ENCODE assay signal across 14 cellular contexts in the genomic region with DNA sequence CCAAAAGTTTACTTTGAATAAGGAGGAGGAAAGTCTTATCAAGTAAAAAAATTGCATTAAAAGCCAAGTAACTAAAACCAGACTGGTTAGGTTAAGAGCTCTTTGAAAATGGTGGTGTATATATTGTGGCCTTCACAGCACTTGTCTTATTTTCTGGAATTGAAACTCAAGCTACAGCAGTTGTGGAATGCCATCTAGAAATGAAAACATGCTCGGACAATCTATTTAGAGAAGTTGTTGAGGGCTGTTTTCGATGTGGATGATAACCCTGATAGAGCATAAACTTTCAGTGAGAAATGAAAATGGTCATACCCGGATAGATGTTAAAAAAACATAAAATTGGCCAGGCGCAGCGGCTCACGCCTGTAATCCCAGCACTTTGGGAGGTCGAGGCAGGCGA.
"Had no signal": no experiment of that assay in that cellular context is flagged by ENCODE, and none has a peak within 500 bp of the region (broad histone marks: within the 10 kb centered on the region; RNA-seq: fewer than 3 reads in every experiment).

No MANE protein-coding gene starts in this region.

- H3K27ac Mint-ChIP-seq: activated CD4-positive, alpha-beta memory T cell treated with anti-CD3 and anti-CD28 coated beads for 36 hours; T-helper 17 cell had no signal

- H3K27me3 Mint-ChIP-seq: activated CD4-positive, alpha-beta memory T cell treated with anti-CD3 and anti-CD28 coated beads for 36 hours; stimulated activated naive CD8-positive, alpha-beta T cell treated with anti-CD3 and anti-CD28 coated beads, Interleukin-15, amount 100 ng/mL, for 72 hours; T-helper 17 cell had no signal

- H3K27me3 ChIP-seq: cardiac muscle cell, foreskin keratinocyte, sigmoid colon, testis, uterus had no signal

- DNase-seq: activated CD4-positive, alpha-beta memory T cell treated with anti-CD3 and anti-CD28 coated beads for 36 hours; activated CD4-positive, alpha-beta T cell treated with anti-CD3 and anti-CD28 coated beads for 1 hour; activated gamma-delta T cell treated with Interleukin-2 at 50 U/mL for 16 hours; activated T-cell treated with anti-CD3 and anti-CD28 coated beads, Interleukin-2, amount 50 U/mL, for 48 hours; foreskin keratinocyte; head of caudate nucleus; left colon; sigmoid colon; stimulated activated CD4-positive, alpha-beta T cell treated with anti-CD3 and anti-CD28 coated beads, Interleukin-2, amount 100 ng/mL, for 48 hours; stimulated activated naive CD8-positive, alpha-beta T cell treated with anti-CD3 and anti-CD28 coated beads, Interleukin-15, amount 100 ng/mL, for 72 hours; T-helper 17 cell; testis; uterus had no signal

- H3K4me3 ChIP-seq: cardiac muscle cell, sigmoid colon, testis, uterus had no signal

- H3K4me3 Mint-ChIP-seq: activated CD4-positive, alpha-beta memory T cell treated with anti-CD3 and anti-CD28 coated beads for 36 hours; stimulated activated naive CD8-positive, alpha-beta T cell treated with anti-CD3 and anti-CD28 coated beads, Interleukin-15, amount 100 ng/mL, for 72 hours; T-helper 17 cell had no signal

- H3K27ac ChIP-seq: cardiac muscle cell, foreskin keratinocyte, sigmoid colon, testis had no signal

- ATAC-seq: foreskin keratinocyte; left colon; stimulated activated naive CD8-positive, alpha-beta T cell treated with anti-CD3 and anti-CD28 coated beads, Interleukin-15, amount 100 ng/mL, for 72 hours; T-helper 17 cell had no signal

- H3K9me3 Mint-ChIP-seq: activated CD4-positive, alpha-beta memory T cell treated with anti-CD3 and anti-CD28 coated beads for 36 hours; stimulated activated naive CD8-positive, alpha-beta T cell treated with anti-CD3 and anti-CD28 coated beads, Interleukin-15, amount 100 ng/mL, for 72 hours had no signal

- H3K36me3 ChIP-seq: uterus had no signal

- H3K9me3 ChIP-seq: sigmoid colon, testis, uterus had no signal
